In genomic region chr10:83252169-83252568, GRCh38 we compare ENCODE assay signal across 27 cellular contexts.
"Had no signal": no experiment of that assay in that cellular context is flagged by ENCODE, and none has a peak within 500 bp of the region (broad histone marks: within the 10 kb centered on the region; RNA-seq: fewer than 3 reads in every experiment).

No MANE protein-coding gene starts in this region.

- H3K4me1 ChIP-seq: stomach, suprapubic skin, testis, thyroid gland, tibial artery, tibial nerve, transverse colon, upper lobe of left lung, upper lobe of right lung, uterus, vagina had no signal

- H3K27me3 ChIP-seq: stomach, suprapubic skin, testis, thyroid gland, tibial artery, tibial nerve, transverse colon, upper lobe of left lung, upper lobe of right lung, uterus, vagina had no signal

- H3K27ac ChIP-seq: stomach, suprapubic skin, testis, thoracic aorta, thyroid gland, tibial artery, tibial nerve, transverse colon, upper lobe of left lung, upper lobe of right lung, uterus, vagina had no signal

- H3K9me3 ChIP-seq: testis, thyroid gland, upper lobe of right lung, uterus had no signal

- FAIRE-seq: urothelium cell line had no signal

- DNase-seq: stimulated activated CD4-positive, alpha-beta T cell treated with anti-CD3 and anti-CD28 coated beads, Interleukin-2, amount 100 ng/mL, for 48 hours; stimulated activated CD4-positive, alpha-beta T cell treated with anti-CD3 and anti-CD28 coated beads, Interleukin-4, amount 100 ng/mL, for 1 hour; stimulated activated CD4-positive, alpha-beta T cell treated with anti-CD3 and anti-CD28 coated beads, Interleukin-4, amount 100 ng/mL, for 24 hours; stimulated activated CD4-positive, alpha-beta T cell treated with anti-CD3 and anti-CD28 coated beads, Interleukin-4, amount 100 ng/mL, for 4 hours; stimulated activated CD8-positive, alpha-beta memory T cell treated with anti-CD3 and anti-CD28 coated beads, Interleukin-4, amount 100 ng/mL, for 48 hours; stimulated activated naive B cell treated with anti-CD40 and anti-IgM and Interleukin-4, amounts not matched to agents 10 μg/mL and 1 μg/mL and 100 μg/mL, for 72 hours; stimulated activated naive CD4-positive, alpha-beta T cell; stimulated activated naive CD4-positive, alpha-beta T cell treated with Interleukin-2 at 50 U/mL for 16 hours; stimulated activated naive CD8-positive, alpha-beta T cell treated with anti-CD3 and anti-CD28 coated beads, Interleukin-15, amount 100 ng/mL, for 72 hours; stimulated activated naive CD8-positive, alpha-beta T cell treated with anti-CD3 and anti-CD28 coated beads, Interleukin-15, Interleukin-2, amounts not matched to agents 100 U/mL and 50 U/mL, for 24 hours; stomach; substantia nigra; testis; thyroid gland; tibial artery; transverse colon; trophoblast cell; upper lobe of left lung; upper lobe of right lung; uterus had no signal

- H3K4me3 ChIP-seq: stomach, suprapubic skin, testis, thoracic aorta, thyroid gland, tibial artery, tibial nerve, transverse colon, upper lobe of left lung, upper lobe of right lung, uterus, vagina had no signal

- ATAC-seq: stimulated activated effector memory CD8-positive, alpha-beta T cell treated with anti-CD3 and anti-CD28 coated beads, Interleukin-12 subunit alpha, Interleukin-12 subunit beta, amount 100 ng/mL, for 72 hours; stimulated activated memory B cell treated with anti-CD40 and anti-IgM and Interleukin-4, amounts not matched to agents 10 μg/mL and 1 μg/mL and 100 μg/mL, for 72 hours; stimulated activated naive B cell treated with anti-CD40 and anti-IgM and Interleukin-4, amounts not matched to agents 10 μg/mL and 1 μg/mL and 100 μg/mL, for 72 hours; stimulated activated naive CD8-positive, alpha-beta T cell treated with anti-CD3 and anti-CD28 coated beads, Interleukin-15, amount 100 ng/mL, for 72 hours; stimulated activated naive CD8-positive, alpha-beta T cell treated with anti-CD3 and anti-CD28 coated beads, Interleukin-15, Interleukin-2, amounts not matched to agents 100 U/mL and 50 U/mL, for 24 hours; upper lobe of right lung had no signal

- H3K36me3 ChIP-seq: stomach, suprapubic skin, thoracic aorta, thyroid gland, tibial artery, tibial nerve, transverse colon, upper lobe of left lung, upper lobe of right lung, uterus, vagina had no signal
